In the genomic region with DNA sequence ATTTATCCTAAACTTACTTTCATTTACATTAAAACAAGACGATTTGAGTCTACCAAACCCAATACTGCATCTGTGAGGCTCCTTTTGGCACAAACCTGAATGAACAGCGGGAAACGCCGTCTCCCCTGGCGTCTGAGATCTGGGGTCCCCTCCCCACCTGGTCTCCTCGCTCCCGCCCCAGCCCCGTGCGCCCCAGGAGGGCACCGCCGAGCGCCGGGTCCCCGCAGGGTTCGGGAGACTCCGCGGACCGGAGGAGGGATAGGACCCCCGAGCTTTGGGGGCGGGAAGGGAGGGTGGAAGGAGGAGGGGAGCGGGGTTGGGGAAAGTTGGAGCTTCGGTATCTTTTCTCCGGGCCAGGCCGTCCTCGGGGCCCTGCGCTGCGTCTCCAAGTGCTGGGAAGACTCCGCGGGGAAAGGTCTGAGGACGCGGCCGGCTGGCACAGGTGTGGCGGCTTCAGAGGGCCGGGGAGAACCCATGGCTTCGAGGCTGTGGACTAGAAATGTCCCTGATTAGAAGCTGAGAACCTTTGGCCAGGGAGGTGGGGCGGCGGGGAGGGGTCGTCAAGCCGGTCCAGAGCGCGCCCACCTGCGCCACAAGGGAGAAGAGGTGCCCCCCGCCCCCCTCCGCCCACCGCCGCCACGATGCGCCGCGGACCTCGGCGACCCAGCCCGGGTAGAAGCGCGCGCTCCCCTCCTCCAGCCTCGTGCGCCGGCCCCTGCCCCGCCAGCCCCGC, we compare ENCODE assay signal across 9 cellular contexts. TPM values are rescaled to one million over a fixed set of nuclear protein-coding genes. Genes with fewer than 3 reads are reported as not detected.
DNase-seq lines count a peak whose midpoint lies in the region; ATAC-seq, FAIRE-seq and TF ChIP-seq lines count a peak whose summit lies in the region.
"Had no signal": no experiment of that assay in that cellular context is flagged by ENCODE, and none has a peak within 500 bp of the region (broad histone marks: within the 10 kb centered on the region; RNA-seq: fewer than 3 reads in every experiment).

No MANE protein-coding gene starts in this region.

- H3K27ac Mint-ChIP-seq in CD4-positive, alpha-beta T cell = no peak overlapping the region
- no peak overlapping the region for H3K27ac Mint-ChIP-seq in neural progenitor cell
- H3K27ac Mint-ChIP-seq: dendritic cell treated with granulocyte-macrophage colony-stimulating factor and Interleukin-4, amounts not matched to agents 40 ng/mL and 50 ng/mL, for 4 days had no signal

- peaks cover 8% of the 10 kb centered on the region for H4K20me1 ChIP-seq in neural progenitor cell (ENCODE audit: low read depth)

- peak overlapping the region; percentile 35 for H3K4me3 ChIP-seq in MG63
- peak overlapping the region; percentile 34 to 45 for H3K4me3 ChIP-seq in duodenal mucosa (ENCODE audit: low read depth in 1 of 2, low read length in 2 of 2)
- H3K4me3 ChIP-seq in neural progenitor cell = peak overlapping the region; percentile 78

- H3K9ac ChIP-seq in duodenal mucosa (ENCODE audit: low read depth in 1 of 2, low read length in 2 of 2) (no peak overlapping the region), neural progenitor cell (no peak overlapping the region)

- peaks cover 6% of the 10 kb centered on the region for H3F3A ChIP-seq in neural progenitor cell (ENCODE audit: low read depth)

- peaks cover 64% of the 10 kb centered on the region for H3K27me3 Mint-ChIP-seq in CD4-positive, alpha-beta T cell
- H3K27me3 Mint-ChIP-seq in neural progenitor cell (ENCODE audit: insufficient read depth, low read depth) = peaks cover 38% of the 10 kb centered on the region

- no peaks in the 10 kb centered on the region for H3K36me3 Mint-ChIP-seq in CD4-positive, alpha-beta T cell (ENCODE audit: low read depth)
- H3K36me3 Mint-ChIP-seq in neural progenitor cell = no peaks in the 10 kb centered on the region

- no peaks in the 10 kb centered on the region for H3K4me1 ChIP-seq in duodenal mucosa (ENCODE audit: control insufficient read depth in 1 of 2, insufficient read depth in 2 of 2, low read length in 2 of 2)
- H3K4me1 ChIP-seq in neural progenitor cell = peaks cover 10% of the 10 kb centered on the region

- H2AFZ ChIP-seq in neural progenitor cell (replicated peaks) = peak overlapping the region; percentile 97

- H3K36me3 ChIP-seq in MG63 = no peaks in the 10 kb centered on the region
- no peaks in the 10 kb centered on the region for H3K36me3 ChIP-seq in duodenal mucosa (ENCODE audit: control insufficient read depth in 1 of 2, insufficient read depth in 2 of 2, low read length in 2 of 2)
- H3K36me3 ChIP-seq in neural progenitor cell = no peaks in the 10 kb centered on the region

- no peak overlapping the region for H3K27ac ChIP-seq in CD4-positive, alpha-beta T cell (ENCODE audit: low read depth, low read length)
- no peak overlapping the region for H3K27ac ChIP-seq in duodenal mucosa (ENCODE audit: low read depth, low read length)
- H3K27ac ChIP-seq in neural progenitor cell = no peak overlapping the region

- peak overlapping the region; percentile 57 for H3K4me3 Mint-ChIP-seq in CD4-positive, alpha-beta T cell
- H3K4me3 Mint-ChIP-seq in neural progenitor cell = peak overlapping the region; percentile 90
- H3K4me3 Mint-ChIP-seq: dendritic cell treated with granulocyte-macrophage colony-stimulating factor and Interleukin-4, amounts not matched to agents 40 ng/mL and 50 ng/mL, for 4 days had no signal

- no peaks in the 10 kb centered on the region for H3K9me3 Mint-ChIP-seq in CD4-positive, alpha-beta T cell
- H3K9me3 Mint-ChIP-seq in neural progenitor cell = no peaks in the 10 kb centered on the region

- peaks cover 7% of the 10 kb centered on the region for H3K4me1 Mint-ChIP-seq in CD4-positive, alpha-beta T cell (ENCODE audit: low read depth)
- H3K4me1 Mint-ChIP-seq in neural progenitor cell = peaks cover 10% of the 10 kb centered on the region

- no peaks in the 10 kb centered on the region for H3K79me2 ChIP-seq in neural progenitor cell (ENCODE audit: low read depth)

- FAIRE-seq in GM12892 (lab: Jason Lieb, UNC) = no peak

- ATAC-seq in CD4-positive, alpha-beta T cell (ENCODE audit: poor library complexity) = no peak
- no peak for ATAC-seq in GM18520 (IDR thresholded peaks at IDR 0.05; ENCODE audit: unreplicated experiment)

- CTCF ChIA-PET in CD4-positive, alpha-beta T cell (lab: Charles Lee) = no interaction called here

- H3K4me2 ChIP-seq in neural progenitor cell = peak overlapping the region; percentile 99

- H3K9me3 ChIP-seq in CD4-positive, alpha-beta T cell (ENCODE audit: control insufficient read depth, low read length) = peaks cover 1% of the 10 kb centered on the region
- H3K9me3 ChIP-seq in MG63 (no peaks in the 10 kb centered on the region), duodenal mucosa (ENCODE audit: control insufficient read depth in 1 of 2, low read length in 2 of 2) (no peaks in the 10 kb centered on the region), neural progenitor cell (ENCODE audit: low read depth) (no peaks in the 10 kb centered on the region)

- intact Hi-C loops in CD4-positive, alpha-beta T cell (cut with DNase I, micrococcal nuclease) = loop anchor here in 1 of 2 experiments (5.0 kb wide), 1 partner anchor 597 kb away; no protein-coding TSS in a partner anchor

- TF ChIP-seq POLR2A in GM12892 (IDR thresholded peaks at IDR 0.05; ENCODE audit: low read depth, low read length) = no peak

- no peak for DNase-seq in CD4-positive, alpha-beta T cell
- DNase-seq in MG63 = no peak
- DNase-seq in neural progenitor cell (ENCODE audit: low spot score) = peak; percentile 54
- DNase-seq in GM12892 (ENCODE audit: insufficient read length) = no peak
- DNase-seq in UCSD-AML1 (lab: John Stamatoyannopoulos, UW; ENCODE audit: unreplicated experiment) = no peak
- DNase-seq in NCI-H1436 (lab: John Stamatoyannopoulos, UW) = no peak

- peaks cover 33% of the 10 kb centered on the region for H3K27me3 ChIP-seq in CD4-positive, alpha-beta T cell (ENCODE audit: control insufficient read depth, insufficient read depth, low read length)
- H3K27me3 ChIP-seq in MG63 (peaks cover 36% of the 10 kb centered on the region), duodenal mucosa (ENCODE audit: control insufficient read depth in 1 of 2, insufficient read depth in 2 of 2, low read length in 2 of 2) (peaks cover 22 to 31% of the 10 kb centered on the region in 2 donors), neural progenitor cell (peaks cover 57% of the 10 kb centered on the region)

- POLR2A ChIA-PET in CD4-positive, alpha-beta T cell (lab: Charles Lee) = no interaction called here

- no peak for TF ChIP-seq CTCF in CD4-positive, alpha-beta T cell (IDR thresholded peaks at IDR 0.05)
- no peak for TF ChIP-seq CTCF in neural progenitor cell (IDR thresholded peaks at IDR 0.05)

RNA-seq across cellular contexts. Expression of a gene that starts 0.6 kb away (rescaled TPM):
- 1 to 10 TPM; 1.1 to 1.5 TPM for total RNA-seq in CD4-positive, alpha-beta T cell
- not detected in 2 replicates for total RNA-seq in MG63 (2014; rRNA removed; shearing (Covaris generic); ENCODE audit: low replicate concordance)
- total RNA-seq in neural progenitor cell (ENCODE audit: low replicate concordance) = 1.1 and 5.5 TPM in 2 replicates
- not detected for polyA plus RNA-seq in GM12892 (2012; ENCODE audit: missing spikeins)
